In genomic region chr6:32459781-32460424, GRCh38 we compare ENCODE assay signal across 15 cellular contexts. TPM values are rescaled to one million over a fixed set of nuclear protein-coding genes. Genes with fewer than 3 reads are reported as not detected.
A peak's percentile ranks its signal among the peaks of the same experiment; 100 is the strongest.
DNase-seq lines count a peak whose midpoint lies in the region; ATAC-seq and TF ChIP-seq lines count a peak whose summit lies in the region.
"Had no signal": no experiment of that assay in that cellular context is flagged by ENCODE, and none has a peak within 500 bp of the region (broad histone marks: within the 10 kb centered on the region; RNA-seq: fewer than 3 reads in every experiment).

No MANE protein-coding gene starts in this region.

- H3K9ac ChIP-seq in adipocyte (ENCODE audit: low read length), result peak overlapping the region; percentile 37

- ATAC-seq in stimulated activated naive CD8-positive, alpha-beta T cell treated with anti-CD3 and anti-CD28 coated beads, Interleukin-15, Interleukin-2, amounts not matched to agents 100 U/mL and 50 U/mL, for 24 hours, result no peak
- peak; percentile 19 for ATAC-seq in mucosa of descending colon

- no peaks in the 10 kb centered on the region for H3K36me3 Mint-ChIP-seq in stimulated activated naive CD8-positive, alpha-beta T cell treated with anti-CD3 and anti-CD28 coated beads, Interleukin-15, Interleukin-2, amounts not matched to agents 100 ng/mL and 50 ng/mL, for 24 hours (ENCODE audit: low read depth)

- H3K36me3 ChIP-seq in adipocyte (ENCODE audit: control insufficient read depth, insufficient read depth, low read length, severe bottlenecking) (no peaks in the 10 kb centered on the region), mucosa of descending colon (ENCODE audit: low read depth) (no peaks in the 10 kb centered on the region), vagina (no peaks in the 10 kb centered on the region)

- peaks cover 4% of the 10 kb centered on the region for H3K9me3 Mint-ChIP-seq in stimulated activated naive CD8-positive, alpha-beta T cell treated with anti-CD3 and anti-CD28 coated beads, Interleukin-15, Interleukin-2, amounts not matched to agents 100 ng/mL and 50 ng/mL, for 24 hours

- no peak for TF ChIP-seq POLR2A in vagina (IDR thresholded peaks at IDR 0.05)

- peaks cover 59% of the 10 kb centered on the region for H3K27me3 Mint-ChIP-seq in stimulated activated naive CD8-positive, alpha-beta T cell treated with anti-CD3 and anti-CD28 coated beads, Interleukin-15, Interleukin-2, amounts not matched to agents 100 ng/mL and 50 ng/mL, for 24 hours

- H3K4me1 ChIP-seq in adipocyte (ENCODE audit: control insufficient read depth, insufficient read depth, low read length) (no peaks in the 10 kb centered on the region), mucosa of descending colon (ENCODE audit: low read depth) (no peaks in the 10 kb centered on the region), vagina (no peaks in the 10 kb centered on the region)

- peaks cover 15% of the 10 kb centered on the region for H3K27me3 ChIP-seq in adipocyte (replicated peaks; ENCODE audit: control insufficient read depth, insufficient read depth, low read length)
- no peaks in the 10 kb centered on the region for H3K27me3 ChIP-seq in vagina
- peaks cover 0 to 58% (median 3%) of the 10 kb centered on the region in 45 donors for H3K27me3 ChIP-seq in dorsolateral prefrontal cortex

- H3K9me3 ChIP-seq in adipocyte (ENCODE audit: control insufficient read depth, low read length), result peaks cover 6% of the 10 kb centered on the region
- no peaks in the 10 kb centered on the region for H3K9me3 ChIP-seq in mucosa of descending colon
- H3K9me3 ChIP-seq in vagina, result no peaks in the 10 kb centered on the region

- H3K4me3 ChIP-seq in adipocyte (ENCODE audit: low read length) (peak overlapping the region; percentile 79), mucosa of descending colon (no peak overlapping the region), vagina (no peak overlapping the region), dorsolateral prefrontal cortex (peak overlapping the region in 20 of 59 donors; percentile 1 to 52 (median 26))

- H3K27ac Mint-ChIP-seq in stimulated activated naive CD8-positive, alpha-beta T cell treated with anti-CD3 and anti-CD28 coated beads, Interleukin-15, Interleukin-2, amounts not matched to agents 100 ng/mL and 50 ng/mL, for 24 hours, result no peak overlapping the region

- TF ChIP-seq CTCF in mucosa of descending colon (IDR thresholded peaks at IDR 0.05) (no peak), vagina (IDR thresholded peaks at IDR 0.05) (no peak), dorsolateral prefrontal cortex (IDR thresholded peaks at IDR 0.05 in 54 of 56, conservative IDR thresholded peaks at IDR 0.05 in 2 of 56; ENCODE audit: low read depth in 1 of 56, partially characterized antibody in 56 of 56) (no peak)

- H3K27ac ChIP-seq in vagina (no peak overlapping the region), dorsolateral prefrontal cortex (no peak overlapping the region)

- intact Hi-C loops in mucosa of descending colon (cut with DNase I, micrococcal nuclease) (no loop called here), vagina (cut with DNase I) (no loop called here), dorsolateral prefrontal cortex (cut with DNase I) (no loop called here)

- H3K4me3 Mint-ChIP-seq in stimulated activated naive CD8-positive, alpha-beta T cell treated with anti-CD3 and anti-CD28 coated beads, Interleukin-15, Interleukin-2, amounts not matched to agents 100 ng/mL and 50 ng/mL, for 24 hours, result peak overlapping the region; percentile 38

- H3K4me1 Mint-ChIP-seq in stimulated activated naive CD8-positive, alpha-beta T cell treated with anti-CD3 and anti-CD28 coated beads, Interleukin-15, Interleukin-2, amounts not matched to agents 100 ng/mL and 50 ng/mL, for 24 hours (ENCODE audit: low read depth), result peaks cover 12% of the 10 kb centered on the region

- no peak for DNase-seq in stimulated activated naive CD8-positive, alpha-beta T cell treated with anti-CD3 and anti-CD28 coated beads, Interleukin-15, Interleukin-2, amounts not matched to agents 100 U/mL and 50 U/mL, for 24 hours
- no peak for DNase-seq in adipocyte (ENCODE audit: low read depth)
- no peak for DNase-seq in mucosa of descending colon
- no peak for DNase-seq in vagina (ENCODE audit: extremely low spot score in 2 of 2)
- DNase-seq in NCI-H1436 (lab: John Stamatoyannopoulos, UW), result no peak
- DNase-seq in NCI-H2196 treated with DMSO at 0.1 percent for 48 hours (lab: John Stamatoyannopoulos, UW; ENCODE audit: unreplicated experiment), result no peak
- DNase-seq in dorsolateral prefrontal cortex, result no peak
- DNase-seq: activated CD4-positive, CD25-positive, alpha-beta regulatory T cell; activated effector memory CD4-positive, alpha-beta T cell treated with anti-CD3 and anti-CD28 coated beads, Interleukin-2, amount 50 U/mL, for 16 hours; C1 segment of cervical spinal cord; cerebellar nuclear complex; NCI-H2171; stimulated activated CD4-positive, alpha-beta T cell treated with anti-CD3 and anti-CD28 coated beads, Interleukin-4, amount 100 ng/mL, for 24 hours had no signal

RNA-seq across cellular contexts. Expression of gene HLA-DRA, which starts 20.2 kb away (rescaled TPM):
- 100 to 1,000 TPM in 2 of 3 donors, 10 to 100 TPM in 1; 69.0 to 333 (median 115) TPM for total RNA-seq in mucosa of descending colon
- total RNA-seq in vagina, result 158 TPM
- total RNA-seq in dorsolateral prefrontal cortex, result 100 to 1,000 TPM in 20 of 120 experiments, 10 to 100 TPM in 100; 12.8 to 219 (median 61.4) TPM

RNA-seq across cellular contexts. Expression of gene BTNL2, which starts 52.9 kb away (rescaled TPM):
- total RNA-seq in mucosa of descending colon, result not detected
- total RNA-seq in vagina, result not detected
- 1 to 10 TPM in 8 of 120 experiments, under 1 TPM in 14, not detected in 98; 0.30 to 3.2 (median 0.85) TPM for total RNA-seq in dorsolateral prefrontal cortex
- total RNA-seq: omental fat pad had no signal
